9 cellular contexts compared by ENCODE assay signal in the genomic region with DNA sequence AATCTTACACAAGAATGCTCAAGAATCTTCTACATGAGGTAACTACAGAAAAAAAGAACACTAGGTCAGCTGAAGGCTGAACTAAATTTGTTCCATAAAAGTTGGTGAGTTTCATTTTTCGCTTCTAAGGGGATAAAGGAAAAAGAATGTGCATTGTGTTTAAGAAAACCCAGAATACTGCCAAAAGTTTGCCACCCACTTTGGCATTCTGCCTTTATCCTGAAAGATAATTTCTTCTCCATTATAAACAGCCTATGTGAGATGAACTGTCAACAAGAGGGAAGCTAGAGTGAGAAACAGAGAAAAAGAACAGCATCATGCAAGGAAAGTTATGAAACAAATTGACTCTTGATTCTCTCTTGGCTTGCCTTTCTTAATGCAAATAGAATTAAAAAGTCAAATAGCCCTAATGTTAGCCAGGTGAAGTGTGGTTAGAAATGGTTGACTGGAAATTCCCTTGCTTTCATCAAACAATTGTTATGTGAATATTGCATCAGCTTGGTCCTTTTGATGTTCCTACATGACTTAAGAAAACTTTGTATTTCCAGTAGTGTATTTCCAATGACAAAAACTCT. TPM values are rescaled to one million over a fixed set of nuclear protein-coding genes. Genes with fewer than 3 reads are reported as not detected.
DNase-seq lines count a peak whose midpoint lies in the region; ATAC-seq and TF ChIP-seq lines count a peak whose summit lies in the region.
"Had no signal": no experiment of that assay in that cellular context is flagged by ENCODE, and none has a peak within 500 bp of the region (broad histone marks: within the 10 kb centered on the region; RNA-seq: fewer than 3 reads in every experiment).

No MANE protein-coding gene starts in this region.

- H3K4me2 ChIP-seq in OCI-LY3 (ENCODE audit: low read length) (peak overlapping the region; percentile 17), osteoblast (ENCODE audit: insufficient read depth, low read length) (peak overlapping the region; percentile 73)

- DNase-seq in dorsolateral prefrontal cortex, result no peak
- DNase-seq in osteoblast (ENCODE audit: insufficient read length, low spot score, missing footprints), result peak; percentile 38
- no peak for DNase-seq in GM10248 (ENCODE audit: extremely low spot score)
- DNase-seq: activated T-cell treated with anti-CD3 and anti-CD28 coated beads, Interleukin-2, amount 50 U/mL, for 1 hour; kidney had no signal

- no peak overlapping the region for H3K9ac ChIP-seq in OCI-LY3 (ENCODE audit: low read length)

- no peak overlapping the region for H2AFZ ChIP-seq in OCI-LY3 (ENCODE audit: low read depth, low read length)
- peak overlapping the region; percentile 81 for H2AFZ ChIP-seq in osteoblast (ENCODE audit: low read length)

- TF ChIP-seq CTCF in OCI-LY3 (IDR thresholded peaks at IDR 0.05; ENCODE audit: low read depth, low read length) (no peak), dorsolateral prefrontal cortex (IDR thresholded peaks at IDR 0.05 in 54 of 56, conservative IDR thresholded peaks at IDR 0.05 in 2 of 56; ENCODE audit: low read depth in 1 of 56, partially characterized antibody in 56 of 56) (no peak), osteoblast (IDR thresholded peaks at IDR 0.05; ENCODE audit: extremely low read depth, low read depth, low read length) (no peak), GM10248 (IDR thresholded peaks at IDR 0.05; ENCODE audit: control extremely low read depth, extremely low read depth, low read depth, missing control alignments) (no peak)

- ATAC-seq in GM21381 (IDR thresholded peaks at IDR 0.05; ENCODE audit: unreplicated experiment) (peak; percentile 36), GM21423 (IDR thresholded peaks at IDR 0.05; ENCODE audit: unreplicated experiment) (no peak), HG02885 (IDR thresholded peaks at IDR 0.05; ENCODE audit: poor library complexity, unreplicated experiment) (no peak)

- intact Hi-C loops in dorsolateral prefrontal cortex (cut with DNase I), result no loop called here

- H4K20me1 ChIP-seq in OCI-LY3 (ENCODE audit: insufficient read depth, low read length) (no peaks in the 10 kb centered on the region), osteoblast (ENCODE audit: insufficient read depth, low read length) (no peaks in the 10 kb centered on the region)

- H3K4me3 ChIP-seq in OCI-LY3 (ENCODE audit: low read length) (no peak overlapping the region), dorsolateral prefrontal cortex (no peak overlapping the region), osteoblast (ENCODE audit: insufficient read depth, low read length) (no peak overlapping the region)

- H3K79me2 ChIP-seq in OCI-LY3 (ENCODE audit: low read length), result no peaks in the 10 kb centered on the region
- H3K79me2 ChIP-seq in osteoblast (ENCODE audit: insufficient read depth, low read length), result no peaks in the 10 kb centered on the region

- CTCF ChIA-PET in GM10248 (lab: Yijun Ruan, JAX), result no interaction called here

- peaks cover 28% of the 10 kb centered on the region for H3K4me1 ChIP-seq in OCI-LY3 (ENCODE audit: low read length)
- peaks cover 37% of the 10 kb centered on the region for H3K4me1 ChIP-seq in osteoblast (ENCODE audit: insufficient read depth, low read length)

- H3K27ac ChIP-seq in OCI-LY3 (ENCODE audit: low read length) (peak overlapping the region; percentile 65), dorsolateral prefrontal cortex (peak overlapping the region in 38 of 59 donors; percentile 3 to 86 (median 56)), osteoblast (ENCODE audit: low read depth, low read length) (peak overlapping the region; percentile 78)

- POLR2A ChIA-PET in GM10248 (lab: Yijun Ruan, JAX), result no interaction called here

- H3K36me3 ChIP-seq in OCI-LY3 (replicated peaks; ENCODE audit: low read depth, low read length), result peaks cover 12% of the 10 kb centered on the region
- no peaks in the 10 kb centered on the region for H3K36me3 ChIP-seq in osteoblast (ENCODE audit: insufficient read depth, low read length)

- H3K9me3 ChIP-seq in OCI-LY3 (ENCODE audit: insufficient read depth, low read length) (peaks cover 20% of the 10 kb centered on the region; the same call in 1 of the 2 replicates), osteoblast (ENCODE audit: low read depth, low read length) (peaks cover 2% of the 10 kb centered on the region)

- H3K27me3 ChIP-seq in OCI-LY3 (ENCODE audit: low read depth, low read length), result no peaks in the 10 kb centered on the region
- H3K27me3 ChIP-seq in dorsolateral prefrontal cortex, result no peaks in the 10 kb centered on the region
- H3K27me3 ChIP-seq in osteoblast (ENCODE audit: insufficient read depth, low read length), result no peaks in the 10 kb centered on the region

RNA-seq across cellular contexts. Expression of gene STEAP1, which starts 25.8 kb away (rescaled TPM):
- total RNA-seq in dorsolateral prefrontal cortex (1 to 10 TPM in 118 of 120 experiments, under 1 TPM in 2; 0.78 to 8.2 (median 3.8) TPM), osteoblast (39.1 and 45.4 TPM in 2 replicates)

RNA-seq across cellular contexts. Expression of gene STEAP2, which starts 31.4 kb away (rescaled TPM):
- total RNA-seq in dorsolateral prefrontal cortex (10 to 100 TPM; 15.5 to 92.8 (median 53.9) TPM), osteoblast (9.8 and 18.6 TPM in 2 replicates)
